15 cellular contexts compared by ENCODE assay signal in the genomic region with DNA sequence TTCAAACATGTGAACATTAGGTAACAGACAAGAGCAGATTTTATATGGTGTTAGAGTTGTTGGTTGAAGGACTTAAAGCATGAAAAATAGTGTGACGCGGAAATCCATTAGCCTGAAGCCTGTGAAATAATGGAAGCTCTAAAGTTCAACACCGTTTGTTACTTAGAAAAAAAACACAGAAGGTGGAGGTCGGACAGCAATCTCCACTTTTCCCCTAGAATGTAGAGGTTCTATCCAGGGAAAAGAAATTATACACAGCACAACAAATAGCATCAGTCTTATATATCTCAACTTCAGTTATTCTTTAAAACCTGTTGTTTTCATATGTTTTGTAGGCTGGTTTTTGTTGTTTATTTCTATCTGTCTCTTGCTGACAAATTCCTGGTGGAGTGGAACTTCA. TPM values are rescaled to one million over a fixed set of nuclear protein-coding genes. Genes with fewer than 3 reads are reported as not detected.
DNase-seq lines count a peak whose midpoint lies in the region; ATAC-seq and TF ChIP-seq lines count a peak whose summit lies in the region.
"Had no signal": no experiment of that assay in that cellular context is flagged by ENCODE, and none has a peak within 500 bp of the region (broad histone marks: within the 10 kb centered on the region; RNA-seq: fewer than 3 reads in every experiment).

No MANE protein-coding gene starts in this region.

- POLR2A ChIA-PET in activated CD4-positive, alpha-beta T cell treated with anti-CD3 and anti-CD28 coated beads, Interleukin-2, amount 10 ng/mL, durations not matched to agents 7 days and 5 days (lab: Charles Lee), result interaction anchor here (0.6 to 1.3 kb wide), 3 partner anchors 17 to 37 kb away, joined by 3 to 5 read pairs (median 3); no protein-coding TSS in a partner anchor
- POLR2A ChIA-PET in Panc1 (lab: Charles Lee), result interaction anchor here (0.7 kb wide), 1 partner anchor 368 kb away, joined by 4 read pairs; no protein-coding TSS in a partner anchor

- peak overlapping the region; percentile 91 for H3K4me3 Mint-ChIP-seq in activated CD4-positive, alpha-beta T cell treated with anti-CD3 and anti-CD28 coated beads, Interleukin-2, amount 10 ng/mL, durations not matched to agents 7 days and 5 days

- no peaks in the 10 kb centered on the region for H3K27me3 ChIP-seq in Panc1 (ENCODE audit: control insufficient read depth, insufficient read depth, low read length)
- no peaks in the 10 kb centered on the region for H3K27me3 ChIP-seq in effector memory CD4-positive, alpha-beta T cell (replicated peaks; ENCODE audit: control insufficient read depth, insufficient read depth, low read length, poor library complexity, severe bottlenecking)
- no peaks in the 10 kb centered on the region for H3K27me3 ChIP-seq in prostate gland (replicated peaks; ENCODE audit: insufficient read depth)
- H3K27me3 ChIP-seq: gastroesophageal sphincter had no signal

- CTCF ChIA-PET in activated CD4-positive, alpha-beta T cell treated with anti-CD3 and anti-CD28 coated beads, Interleukin-2, amount 10 ng/mL, durations not matched to agents 7 days and 5 days (lab: Charles Lee), result interaction anchor here (0.5 to 2.4 kb wide), 8 partner anchors 12 to 254 kb away, joined by 3 to 7 read pairs (median 3); partner anchors contain the start of gene NIPAL3
- CTCF ChIA-PET in Panc1 (lab: Charles Lee), result no interaction called here

- WGBS in prostate gland, result 88% methylated on average over 4 of the region's 4 CpGs

- TF ChIP-seq POLR2A in prostate gland (IDR thresholded peaks at IDR 0.05), result no peak

- peaks cover 68% of the 10 kb centered on the region for H3K4me1 Mint-ChIP-seq in activated CD4-positive, alpha-beta T cell treated with anti-CD3 and anti-CD28 coated beads, Interleukin-2, amount 10 ng/mL, durations not matched to agents 7 days and 5 days

- peaks cover 12% of the 10 kb centered on the region for H3K9me3 Mint-ChIP-seq in activated CD4-positive, alpha-beta T cell treated with anti-CD3 and anti-CD28 coated beads, Interleukin-2, amount 10 ng/mL, durations not matched to agents 7 days and 5 days

- H3K4me3 ChIP-seq in Panc1 (ENCODE audit: low read depth in 2 of 2, low read length in 2 of 2), result no peak overlapping the region
- peak overlapping the region; percentile 68 for H3K4me3 ChIP-seq in effector memory CD4-positive, alpha-beta T cell (ENCODE audit: insufficient read depth, low read depth, low read length, poor library complexity, severe bottlenecking)
- H3K4me3 ChIP-seq in prostate gland, result peak overlapping the region; percentile 65 to 77

- H3K27ac Mint-ChIP-seq in activated CD4-positive, alpha-beta T cell treated with anti-CD3 and anti-CD28 coated beads, Interleukin-2, amount 10 ng/mL, durations not matched to agents 7 days and 5 days, result peak overlapping the region; percentile 99

- BruUV-seq in Panc1 (replicated peaks; lab: Mats Ljungman, UMichigan), result TSS peak; percentile 69

- ATAC-seq in Panc1, result no peak
- ATAC-seq: gastroesophageal sphincter had no signal

- TF ChIP-seq CTCF in Panc1 (IDR thresholded peaks at IDR 0.05) (no peak), prostate gland (IDR thresholded peaks at IDR 0.05) (no peak)

- H3K9me3 ChIP-seq in Panc1 (ENCODE audit: control insufficient read depth, insufficient read depth, low read depth, low read length) (no peaks in the 10 kb centered on the region), prostate gland (no peaks in the 10 kb centered on the region)
- H3K9me3 ChIP-seq in effector memory CD4-positive, alpha-beta T cell (ENCODE audit: control insufficient read depth, low read length), result no peaks in the 10 kb centered on the region
- H3K9me3 ChIP-seq: gastroesophageal sphincter had no signal

- H3K36me3 ChIP-seq in Panc1 (ENCODE audit: control insufficient read depth, insufficient read depth, low read length) (no peaks in the 10 kb centered on the region; the same call in 1 of the 2 replicates), prostate gland (no peaks in the 10 kb centered on the region)
- no peaks in the 10 kb centered on the region for H3K36me3 ChIP-seq in effector memory CD4-positive, alpha-beta T cell (ENCODE audit: control insufficient read depth, insufficient read depth, low read length)
- H3K36me3 ChIP-seq: gastroesophageal sphincter had no signal

- H3K4me1 ChIP-seq in Panc1 (ENCODE audit: control insufficient read depth, insufficient read depth, low read length), result peaks cover 8% of the 10 kb centered on the region
- peaks cover 59% of the 10 kb centered on the region for H3K4me1 ChIP-seq in effector memory CD4-positive, alpha-beta T cell (ENCODE audit: control insufficient read depth, insufficient read depth, low read length, poor library complexity, severe bottlenecking)
- no peaks in the 10 kb centered on the region for H3K4me1 ChIP-seq in prostate gland (replicated peaks)

- in situ Hi-C loops in Panc1 (cut with HindIII; ENCODE audit: low pct_unique_long_range_greater_than_20kb, low sequenced_read_pairs), result no loop called here

- no peak overlapping the region for H3K27ac ChIP-seq in Panc1 (ENCODE audit: low read length)
- H3K27ac ChIP-seq in effector memory CD4-positive, alpha-beta T cell (ENCODE audit: insufficient read depth, low read length, poor library complexity, severe bottlenecking), result peak overlapping the region; percentile 97
- H3K27ac ChIP-seq in prostate gland, result peak overlapping the region; percentile 94 to 97

- no peaks in the 10 kb centered on the region for H3K27me3 Mint-ChIP-seq in activated CD4-positive, alpha-beta T cell treated with anti-CD3 and anti-CD28 coated beads, Interleukin-2, amount 10 ng/mL, durations not matched to agents 7 days and 5 days

- intact Hi-C loops in Panc1 (cut with micrococcal nuclease; ENCODE audit: unreplicated experiment), result no loop called here
- intact Hi-C loops in prostate gland (cut with DNase I), result no loop called here

- DNase-seq in activated CD4-positive, alpha-beta T cell treated with anti-CD3 and anti-CD28 coated beads, Interleukin-2, amount 10 ng/mL, durations not matched to agents 7 days and 5 days, result no peak
- no peak for DNase-seq in activated CD4-positive, alpha-beta T cell treated with anti-CD3 and anti-CD28 coated beads, Interleukin-2, amount 50 U/mL, for 1 hour
- DNase-seq in Panc1 (ENCODE audit: low read depth, low spot score) (no peak), prostate gland (ENCODE audit: low spot score) (no peak), SIG-M5 treated with dmso at 0.1 percent for 504 hours (lab: John Stamatoyannopoulos, UW; ENCODE audit: unreplicated experiment) (no peak), D341Med (ENCODE audit: low spot score) (no peak), SHP77 (lab: John Stamatoyannopoulos, UW) (no peak)
- no peak for DNase-seq in effector memory CD4-positive, alpha-beta T cell
- DNase-seq: aorta; effector CD4-positive, alpha-beta T cell; EL; NCI-H1436; nucleus accumbens had no signal

- H3K36me3 Mint-ChIP-seq in activated CD4-positive, alpha-beta T cell treated with anti-CD3 and anti-CD28 coated beads, Interleukin-2, amount 10 ng/mL, durations not matched to agents 7 days and 5 days (ENCODE audit: low read depth), result peaks cover 61% of the 10 kb centered on the region

RNA-seq across cellular contexts. Expression of gene RCAN3, which starts 1.9 kb away (rescaled TPM):
- 100 to 1,000 TPM in 1 of 2 experiments, 10 to 100 TPM in 1; 96.8 to 100 TPM for total RNA-seq in activated CD4-positive, alpha-beta T cell treated with anti-CD3 and anti-CD28 coated beads, Interleukin-2, amount 10 ng/mL, durations not matched to agents 7 days and 5 days
- 17.5 TPM for total RNA-seq in Panc1 (2021; ENCODE audit: unreplicated experiment)
- 10.9 TPM for polyA plus RNA-seq in Panc1 (2012; ENCODE audit: insufficient read length)
- total RNA-seq in prostate gland, result 100 to 1,000 TPM in 1 of 2 donors, 10 to 100 TPM in 1; 50.8 to 238 TPM

RNA-seq across cellular contexts. Expression of gene NCMAP, which starts 51.3 kb away (rescaled TPM):
- total RNA-seq in activated CD4-positive, alpha-beta T cell treated with anti-CD3 and anti-CD28 coated beads, Interleukin-2, amount 10 ng/mL, durations not matched to agents 7 days and 5 days, result not detected
- total RNA-seq in Panc1 (2021; ENCODE audit: unreplicated experiment), result 0.33 TPM
- 0.25 TPM for polyA plus RNA-seq in Panc1 (2012; ENCODE audit: insufficient read length)
- total RNA-seq in prostate gland, result 1 to 10 TPM; 2.0 to 7.7 TPM
- total RNA-seq: SK-MEL-5 had no signal

Comparison
In these comparisons a context has a peak if more than half of its experiments do, and no peak if none do; other contexts are left out.
1. H3K4me3 ChIP-seq: peak in effector memory CD4-positive, alpha-beta T cell (single experiment) and prostate gland (2 of 2); none in Panc1 (0 of 2).